ENCODE assay signal across 24 cellular contexts in genomic region chr14:104284636-104285482, GRCh38.
DNase-seq lines count a peak whose midpoint lies in the region; ATAC-seq and TF ChIP-seq lines count a peak whose summit lies in the region.
"Had no signal": no experiment of that assay in that cellular context is flagged by ENCODE, and none has a peak within 500 bp of the region (broad histone marks: within the 10 kb centered on the region; RNA-seq: fewer than 3 reads in every experiment).

No MANE protein-coding gene starts in this region.

- TF ChIP-seq POLR2A in gastrocnemius medialis (IDR thresholded peaks at IDR 0.05), result no peak

- H3K36me3 ChIP-seq in heart right ventricle (no peaks in the 10 kb centered on the region), upper lobe of right lung (no peaks in the 10 kb centered on the region), gastrocnemius medialis (no peaks in the 10 kb centered on the region)
- H3K36me3 ChIP-seq: BLaER1 treated with 17β-estradiol and CSF1 and Interleukin-3, amounts not matched to agents 10 nM and 100 nM; HAP-1; prostate gland had no signal

- H3K27me3 Mint-ChIP-seq in glutamatergic neuron (ENCODE audit: unreplicated experiment) (peaks cover 9% of the 10 kb centered on the region), nephron progenitor cell (ENCODE audit: low read depth, poor library complexity) (peaks cover 19% of the 10 kb centered on the region)

- H3K27me3 ChIP-seq in heart right ventricle (peaks cover 0 to 3% (median 0%) of the 10 kb centered on the region in 7 donors), upper lobe of right lung (no peaks in the 10 kb centered on the region), gastrocnemius medialis (peaks cover 0 to 9% (median 5%) of the 10 kb centered on the region in 3 donors)
- H3K27me3 ChIP-seq: BLaER1 treated with 17β-estradiol and CSF1 and Interleukin-3, amounts not matched to agents 10 nM and 100 nM had no signal

- in situ Hi-C loops in gastrocnemius medialis (cut with MboI; ENCODE audit: low sequenced_read_pairs in 4 of 4), result no loop called here

- no peaks in the 10 kb centered on the region for H3K9me3 ChIP-seq in heart right ventricle
- no peaks in the 10 kb centered on the region for H3K9me3 ChIP-seq in upper lobe of right lung
- no peaks in the 10 kb centered on the region for H3K9me3 ChIP-seq in gastrocnemius medialis
- H3K9me3 ChIP-seq: HAP-1, prostate gland had no signal

- H3K36me3 Mint-ChIP-seq in glutamatergic neuron (ENCODE audit: unreplicated experiment) (no peaks in the 10 kb centered on the region), nephron progenitor cell (ENCODE audit: low read depth) (no peaks in the 10 kb centered on the region)
- H3K36me3 Mint-ChIP-seq: mesothelial cell of epicardium; stimulated activated effector memory CD8-positive, alpha-beta T cell treated with anti-CD3 and anti-CD28 coated beads, Interleukin-12 subunit alpha, Interleukin-12 subunit beta, amount 100 ng/mL, for 72 hours had no signal

- no peaks in the 10 kb centered on the region for H3K4me1 ChIP-seq in heart right ventricle
- H3K4me1 ChIP-seq in upper lobe of right lung, result no peaks in the 10 kb centered on the region
- H3K4me1 ChIP-seq in gastrocnemius medialis, result no peaks in the 10 kb centered on the region
- H3K4me1 ChIP-seq: HAP-1 had no signal

- H3K4me3 Mint-ChIP-seq in glutamatergic neuron (ENCODE audit: unreplicated experiment), result no peak overlapping the region
- no peak overlapping the region for H3K4me3 Mint-ChIP-seq in nephron progenitor cell
- H3K4me3 Mint-ChIP-seq: mesothelial cell of epicardium; neural crest cell; stimulated activated effector memory CD8-positive, alpha-beta T cell treated with anti-CD3 and anti-CD28 coated beads, Interleukin-12 subunit alpha, Interleukin-12 subunit beta, amount 100 ng/mL, for 72 hours had no signal

- DNase-seq in Right ventricle myocardium superior (peak; percentile 25), heart right ventricle (no peak), glutamatergic neuron (peak; percentile 12), nephron progenitor cell (peak; percentile 1), upper lobe of right lung (peak; percentile 46), amniotic stem cell (lab: John Stamatoyannopoulos, UW) (no peak), gastrocnemius medialis (no peak), SKM-1 treated with dmso at 0.1 percent for 144 hours (lab: John Stamatoyannopoulos, UW; ENCODE audit: unreplicated experiment) (no peak)
- DNase-seq: activated CD4-positive, alpha-beta T cell treated with anti-CD3 and anti-CD28 coated beads, Interleukin-2, amount 50 U/mL, for 1 hour; Calu3; cerebellar nuclear complex; stimulated activated CD4-positive, alpha-beta T cell treated with anti-CD3 and anti-CD28 coated beads, Interleukin-2, amount 100 ng/mL, for 48 hours; substantia nigra had no signal

- ATAC-seq in Right ventricle myocardium superior (ENCODE audit: poor library complexity) (no peak), heart right ventricle (no peak), upper lobe of right lung (no peak), gastrocnemius medialis (no peak)
- ATAC-seq: GM12878; left lobe of liver; stimulated activated effector memory CD8-positive, alpha-beta T cell treated with anti-CD3 and anti-CD28 coated beads, Interleukin-12 subunit alpha, Interleukin-12 subunit beta, amount 100 ng/mL, for 72 hours had no signal

- H3K27ac ChIP-seq in heart right ventricle (no peak overlapping the region), upper lobe of right lung (no peak overlapping the region), gastrocnemius medialis (no peak overlapping the region)
- H3K27ac ChIP-seq: BLaER1 treated with 17β-estradiol and CSF1 and Interleukin-3, amounts not matched to agents 10 nM and 100 nM; epithelial cell of prostate; prostate gland; SK-N-MC had no signal

- WGBS in heart right ventricle, 2 donors, result 75 to 77% methylated on average over 29 of the region's 29 CpGs

- intact Hi-C loops in Right ventricle myocardium superior (cut with DNase I) (no loop called here), heart right ventricle (cut with DNase I) (no loop called here), upper lobe of right lung (cut with DNase I) (no loop called here), gastrocnemius medialis (cut with DNase I; ENCODE audit: low total_unique reads) (no loop called here)

- H3K9me3 Mint-ChIP-seq in glutamatergic neuron (ENCODE audit: unreplicated experiment), result peaks cover 9% of the 10 kb centered on the region
- peaks cover 5% of the 10 kb centered on the region for H3K9me3 Mint-ChIP-seq in nephron progenitor cell
- H3K9me3 Mint-ChIP-seq: mesothelial cell of epicardium had no signal

- H3K4me1 Mint-ChIP-seq in glutamatergic neuron (ENCODE audit: low read depth, unreplicated experiment) (peaks cover 3% of the 10 kb centered on the region), nephron progenitor cell (peaks cover 31% of the 10 kb centered on the region)
- H3K4me1 Mint-ChIP-seq: stimulated activated effector memory CD8-positive, alpha-beta T cell treated with anti-CD3 and anti-CD28 coated beads, Interleukin-12 subunit alpha, Interleukin-12 subunit beta, amount 100 ng/mL, for 72 hours had no signal

- TF ChIP-seq CTCF in heart right ventricle (IDR thresholded peaks at IDR 0.05), result no peak
- no peak for TF ChIP-seq CTCF in glutamatergic neuron (IDR thresholded peaks at IDR 0.05; ENCODE audit: partially characterized antibody, unreplicated experiment)
- TF ChIP-seq CTCF in nephron progenitor cell (IDR thresholded peaks at IDR 0.05), result no peak
- TF ChIP-seq CTCF in upper lobe of right lung (IDR thresholded peaks at IDR 0.05), result no peak
- TF ChIP-seq CTCF in gastrocnemius medialis (IDR thresholded peaks at IDR 0.05 in 4 of 5, conservative IDR thresholded peaks at IDR 0.05 in 1 of 5), result no peak

- H3K4me3 ChIP-seq in heart right ventricle (no peak overlapping the region), upper lobe of right lung (no peak overlapping the region), gastrocnemius medialis (no peak overlapping the region)
- H3K4me3 ChIP-seq: BLaER1 treated with 17β-estradiol and CSF1 and Interleukin-3, amounts not matched to agents 10 nM and 100 nM; GM12878; HAP-1; prostate gland; SK-N-MC; smooth muscle cell had no signal

- H3K27ac Mint-ChIP-seq in glutamatergic neuron (ENCODE audit: unreplicated experiment), result no peak overlapping the region
- no peak overlapping the region for H3K27ac Mint-ChIP-seq in nephron progenitor cell
- H3K27ac Mint-ChIP-seq: mesothelial cell of epicardium; stimulated activated effector memory CD8-positive, alpha-beta T cell treated with anti-CD3 and anti-CD28 coated beads, Interleukin-12 subunit alpha, Interleukin-12 subunit beta, amount 100 ng/mL, for 72 hours had no signal

Comparison
In these comparisons a context has a peak if more than half of its experiments do, and no peak if none do; other contexts are left out.
1. DNase-seq: peak in Right ventricle myocardium superior (single experiment), glutamatergic neuron (single experiment), nephron progenitor cell (single experiment) and upper lobe of right lung (single experiment); none in heart right ventricle (0 of 2), amniotic stem cell (single experiment), gastrocnemius medialis (0 of 2) and SKM-1 treated with dmso at 0.1 percent for 144 hours (single experiment).